Comparison of ENCODE assay signal across 20 cellular contexts in genomic region chr10:124987788-124988187, GRCh38. TPM values are rescaled to one million over a fixed set of nuclear protein-coding genes. Genes with fewer than 3 reads are reported as not detected.
DNase-seq lines count a peak whose midpoint lies in the region; ATAC-seq, FAIRE-seq and TF ChIP-seq lines count a peak whose summit lies in the region.
"Had no signal": no experiment of that assay in that cellular context is flagged by ENCODE, and none has a peak within 500 bp of the region (broad histone marks: within the 10 kb centered on the region; RNA-seq: fewer than 3 reads in every experiment).

No MANE protein-coding gene starts in this region.

- no peak for FAIRE-seq in HepG2 (lab: Jason Lieb, UNC)

- CTCF ChIA-PET in OCI-LY7 (lab: Charles Lee; ENCODE audit: unreplicated experiment) (no interaction called here), HepG2 (lab: Yijun Ruan, JAX; ENCODE audit: low intra/inter-chr PET ratio, low total read pairs) (no interaction called here), A673 (lab: Charles Lee) (no interaction called here)

- peaks cover 21% of the 10 kb centered on the region for H3K27me3 Mint-ChIP-seq in HFFc6 (ENCODE audit: insufficient read depth)

- H3K27ac ChIP-seq in OCI-LY7 (ENCODE audit: low read depth, low read length, poor library complexity, severe bottlenecking) = peak overlapping the region; percentile 73
- H3K27ac ChIP-seq in HepG2 (ENCODE audit: extremely low read length, insufficient read depth, low read length) = no peak overlapping the region
- no peak overlapping the region for H3K27ac ChIP-seq in A673 (ENCODE audit: low read depth, low read length, poor library complexity, severe bottlenecking)

- H3K4me1 ChIP-seq in OCI-LY7 (ENCODE audit: insufficient read depth, low read length, poor library complexity, severe bottlenecking) (peaks cover 38% of the 10 kb centered on the region), HepG2 (ENCODE audit: insufficient read depth, low read length) (peaks cover 18% of the 10 kb centered on the region), A673 (ENCODE audit: insufficient read depth, low read length, poor library complexity, severe bottlenecking) (no peaks in the 10 kb centered on the region)
- H3K4me1 ChIP-seq: BE2C, HAP-1 had no signal

- intact Hi-C loops in OCI-LY7 (cut with micrococcal nuclease; ENCODE audit: unreplicated experiment) = loop anchor here (5.0 kb wide), 1 partner anchor 70 kb away; no protein-coding TSS in a partner anchor
- intact Hi-C loops in HepG2 (cut with micrococcal nuclease; ENCODE audit: unreplicated experiment) = no loop called here
- intact Hi-C loops in A673 (cut with micrococcal nuclease; ENCODE audit: unreplicated experiment) = no loop called here

- peaks cover 39% of the 10 kb centered on the region for H3K36me3 Mint-ChIP-seq in HFFc6 (ENCODE audit: low read depth)

- TF ChIP-seq CTCF in HFFc6 (IDR thresholded peaks at IDR 0.05) (no peak), OCI-LY7 (conservative IDR thresholded peaks at IDR 0.05; ENCODE audit: low read length) (no peak), HepG2 (CRISPR knock-in tag; IDR thresholded peaks at IDR 0.05) (no peak), A673 (conservative IDR thresholded peaks at IDR 0.05; ENCODE audit: low read depth, low read length) (no peak)

- H3K4me3 Mint-ChIP-seq in HFFc6 = no peak overlapping the region
- H3K4me3 Mint-ChIP-seq: CD14-positive monocyte had no signal

- POLR2A ChIA-PET in OCI-LY7 (lab: Charles Lee) (interaction anchor here (0.5 to 1.7 kb wide), 5 partner anchors 11 to 201 kb away, joined by 3 to 8 read pairs (median 4); no protein-coding TSS in a partner anchor), HepG2 (lab: Yijun Ruan, JAX) (no interaction called here), A673 (lab: Charles Lee; ENCODE audit: low non-redundant PET) (no interaction called here)

- H3K79me2 ChIP-seq in OCI-LY7 (ENCODE audit: insufficient read depth, low read depth, low read length) = no peaks in the 10 kb centered on the region
- no peaks in the 10 kb centered on the region for H3K79me2 ChIP-seq in HepG2 (ENCODE audit: insufficient read depth, low read length)

- TF ChIP-seq POLR2A in HepG2 (IDR thresholded peaks at IDR 0.05; ENCODE audit: insufficient read depth in 1 of 2, low read depth in 2 of 2, low read length in 2 of 2) = no peak

- H3K4me3 ChIP-seq in OCI-LY7 (ENCODE audit: low read depth, low read length, poor library complexity, severe bottlenecking) (no peak overlapping the region), HepG2 (replicated peaks in 1 of 3; ENCODE audit: insufficient read depth in 1 of 3, low read depth in 2 of 3, low read length in 3 of 3) (no peak overlapping the region), A673 (ENCODE audit: low read depth, low read length, poor library complexity, severe bottlenecking) (no peak overlapping the region)
- H3K4me3 ChIP-seq: HAP-1, MG63 had no signal

- peaks cover 54% of the 10 kb centered on the region for H3K36me3 ChIP-seq in OCI-LY7 (ENCODE audit: insufficient read depth, low read length)
- H3K36me3 ChIP-seq in HepG2 (replicated peaks in 1 of 2; ENCODE audit: control insufficient read depth in 1 of 2, insufficient read depth in 2 of 2, low read length in 2 of 2) = peaks cover 15 to 41% of the 10 kb centered on the region in 2 experiments
- H3K36me3 ChIP-seq in A673 (ENCODE audit: insufficient read depth, low read length, poor library complexity, severe bottlenecking) = peaks cover 78% of the 10 kb centered on the region

- TF ChIP-seq RAD21 in HepG2 (CRISPR knock-in tag; IDR thresholded peaks at IDR 0.05) = no peak

- no peaks in the 10 kb centered on the region for H3K9me2 ChIP-seq in OCI-LY7 (ENCODE audit: insufficient read depth, low read length)

- no peaks in the 10 kb centered on the region for H3K27me3 ChIP-seq in HepG2 (ENCODE audit: control insufficient read depth in 1 of 2, insufficient read depth in 2 of 2, low read length in 2 of 2)
- no peaks in the 10 kb centered on the region for H3K27me3 ChIP-seq in A673 (replicated peaks; ENCODE audit: insufficient read depth, low read depth, low read length, poor library complexity)
- H3K27me3 ChIP-seq: BE2C, MG63 had no signal

- H3K9me3 Mint-ChIP-seq in HFFc6 = no peaks in the 10 kb centered on the region
- H3K9me3 Mint-ChIP-seq: CD14-positive monocyte had no signal

- H3K9me3 ChIP-seq in OCI-LY7 (ENCODE audit: low read length) (no peaks in the 10 kb centered on the region), HepG2 (ENCODE audit: low read length) (no peaks in the 10 kb centered on the region), A673 (ENCODE audit: low read depth, low read length, poor library complexity, severe bottlenecking) (no peaks in the 10 kb centered on the region)
- H3K9me3 ChIP-seq: BE2C, HAP-1, MG63 had no signal

- 97% methylated on average over 1 of the region's 1 CpG for WGBS in HepG2 (ENCODE audit: low lambda C conversion rate)

- H3K9ac ChIP-seq in HepG2 (ENCODE audit: insufficient read depth, low read depth, low read length) = no peak overlapping the region

- peak overlapping the region; percentile 16; the same call in 1 of the 2 replicates for H3K27ac Mint-ChIP-seq in HFFc6

- DNase-seq in HFFc6 (no peak), OCI-LY7 (ENCODE audit: low spot score) (no peak), HepG2 (ENCODE audit: low spot score) (no peak), renal cortical epithelial cell (ENCODE audit: low read depth) (peak; percentile 15), A673 (ENCODE audit: low spot score) (no peak), NCI-H2171 (lab: John Stamatoyannopoulos, UW) (no peak), DMS153 (lab: John Stamatoyannopoulos, UW) (no peak)
- DNase-seq: BE2C, GOT3, KBM-7, MG63, NCI-H2029 treated with DMSO at 0.1 percent for 48 hours, NCI-H226, NCI-H524, NCI-H748 treated with DMSO at 0.1 percent for 48 hours, RPMI8226, SHP77 had no signal

- H4K20me1 ChIP-seq in OCI-LY7 (ENCODE audit: insufficient read depth, low read length) (no peaks in the 10 kb centered on the region), HepG2 (ENCODE audit: insufficient read depth, low read length) (no peaks in the 10 kb centered on the region; the same call in 1 of the 2 replicates)

- BruUV-seq in OCI-LY7 (replicated peaks; lab: Mats Ljungman, UMichigan) = no TSS peak
- BruUV-seq in HepG2 (replicated peaks; lab: Mats Ljungman, UMichigan) = no TSS peak
- BruUV-seq in A673 (replicated peaks; lab: Mats Ljungman, UMichigan) = no TSS peak

- ATAC-seq in HepG2 (no peak), GM18907 (IDR thresholded peaks at IDR 0.05; ENCODE audit: unreplicated experiment) (no peak)

- H2AFZ ChIP-seq in OCI-LY7 (ENCODE audit: low read length) = no peak overlapping the region
- no peak overlapping the region for H2AFZ ChIP-seq in HepG2 (ENCODE audit: low read length)

- in situ Hi-C loops in HepG2 (cut with HindIII; ENCODE audit: extremely low pct_ligation_motif_present, low pct_unique_long_range_greater_than_20kb) = no loop called here

- H3K4me2 ChIP-seq in OCI-LY7 (ENCODE audit: low read length) (peak overlapping the region; percentile 8; the same call in 1 of the 2 replicates), HepG2 (ENCODE audit: low read depth, low read length) (no peak overlapping the region)

- TF ChIP-seq EP300 in HepG2 (IDR thresholded peaks at IDR 0.05; ENCODE audit: low read depth in 2 of 2, low read length in 2 of 2) = no peak
- no peak for TF ChIP-seq EP300 in HepG2 (CRISPR knock-in tag; IDR thresholded peaks at IDR 0.05; ENCODE audit: borderline replicate concordance)

- H3K4me1 Mint-ChIP-seq in HFFc6 (ENCODE audit: low read depth) = peaks cover 27% of the 10 kb centered on the region

TF ChIP-seq in HepG2, 621 proteins besides CTCF, POLR2A, EP300 and RAD21:
- TF ChIP-seq FOXP1 (IDR thresholded peaks at IDR 0.05) (no peak), FOXP1 (CRISPR knock-in tag; IDR thresholded peaks at IDR 0.05) (peak; percentile 26; the same call in 1 of the 2 replicates), KLF6 (CRISPR knock-in tag; IDR thresholded peaks at IDR 0.05) (no peak)

RNA-seq across cellular contexts. Expression of gene ZRANB1, which starts 45.9 kb away (rescaled TPM):
- 10 to 100 TPM; 11.8 to 13.6 (median 12.6) TPM for total RNA-seq in HFFc6 (2021; fragmentation: NEBNext Ultra II Directional; extraction: Animal tissue kit (Norgen Biotek cat#: 25700))
- 14.5 and 16.7 TPM in 2 replicates for total RNA-seq in OCI-LY7 (2014; rRNA removed; shearing (Covaris generic))
- total RNA-seq in OCI-LY7 (2022) = 17.0 and 18.3 TPM in 2 replicates
- 19.6 and 20.7 TPM in 2 replicates for total RNA-seq in HepG2 (2016; rRNA removed; fragmentation: Illumina TruSeq; extraction: Trizol)
- 38.1 and 44.9 TPM in 2 replicates for total RNA-seq in HepG2 (2016; cell fraction: cytosol; rRNA removed; fragmentation: Illumina TruSeq; extraction: Trizol; ENCODE audit: low read depth)
- total RNA-seq in HepG2 (2016; cell fraction: insoluble cytoplasmic fraction; rRNA removed; fragmentation: Illumina TruSeq; extraction: Trizol) = 19.4 and 21.1 TPM in 2 replicates
- total RNA-seq in HepG2 (2016; cell fraction: membrane; rRNA removed; fragmentation: Illumina TruSeq; extraction: Trizol) = 26.2 and 28.8 TPM in 2 replicates
- total RNA-seq in HepG2 (2016; cell fraction: nucleus; rRNA removed; fragmentation: Illumina TruSeq; extraction: Trizol) = 22.1 and 22.3 TPM in 2 replicates
- 9.6 and 10.3 TPM in 2 replicates for polyA plus RNA-seq in HepG2 (2011; rRNA removed)
- polyA plus RNA-seq in HepG2 (2011; cell fraction: cytosol; rRNA removed) = 5.2 and 8.8 TPM in 2 replicates
- polyA plus RNA-seq in HepG2 (2011; cell fraction: nucleus; rRNA removed) = 4.3 and 5.7 TPM in 2 replicates
- 13.8 and 15.9 TPM in 2 replicates for polyA plus RNA-seq in HepG2 (2012)
- 2.2 and 2.6 TPM in 2 replicates for polyA plus RNA-seq in HepG2 (2016; cell fraction: cytosol; fragmentation: Illumina TruSeq; extraction: Trizol; ENCODE audit: low read depth)
- polyA plus RNA-seq in HepG2 (2016; cell fraction: insoluble cytoplasmic fraction; fragmentation: Illumina TruSeq; extraction: Trizol; ENCODE audit: low read depth) = 15.8 and 16.5 TPM in 2 replicates
- polyA plus RNA-seq in HepG2 (2016; cell fraction: membrane; fragmentation: Illumina TruSeq; extraction: Trizol; ENCODE audit: low read depth) = 7.6 and 8.4 TPM in 2 replicates
- polyA plus RNA-seq in HepG2 (2016; cell fraction: nucleus; fragmentation: Illumina TruSeq; extraction: Trizol; ENCODE audit: insufficient read depth, low read depth) = 18.8 and 21.5 TPM in 2 replicates
- 14.9 and 19.7 TPM in 2 replicates for polyA minus RNA-seq in HepG2 (2011; rRNA and poly(A)+ RNA removed; ENCODE audit: low replicate concordance)
- 15.5 and 21.6 TPM in 2 replicates for polyA minus RNA-seq in HepG2 (2011; cell fraction: cytosol; rRNA and poly(A)+ RNA removed)
- polyA minus RNA-seq in HepG2 (2011; cell fraction: nucleus; rRNA and poly(A)+ RNA removed) = 30.3 and 31.8 TPM in 2 replicates
- 24.1 and 27.2 TPM in 2 replicates for total RNA-seq in renal cortical epithelial cell
- 22.1 and 22.6 TPM in 2 replicates for total RNA-seq in A673 (2021)
